ENCODE assay signal across 7 cellular contexts in the genomic region with DNA sequence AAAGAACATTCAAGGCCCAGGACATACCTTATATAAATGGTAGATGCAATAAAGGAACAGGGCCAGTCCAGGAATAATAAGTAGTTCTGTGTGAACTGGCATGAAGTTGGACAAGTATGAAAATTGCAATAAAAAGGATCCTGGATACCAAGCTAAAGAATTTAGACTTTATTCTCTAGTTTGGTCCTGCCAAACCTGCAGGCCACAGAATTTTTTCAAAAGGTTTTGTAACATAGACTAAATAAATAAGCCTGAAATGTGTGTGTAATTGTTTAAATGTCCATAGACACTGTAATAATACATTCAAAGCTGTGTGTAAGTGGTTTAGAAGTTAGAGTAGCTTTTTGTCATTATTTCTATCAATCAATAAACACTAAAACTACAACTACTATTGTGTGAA.
"Had no signal": no experiment of that assay in that cellular context is flagged by ENCODE, and none has a peak within 500 bp of the region (broad histone marks: within the 10 kb centered on the region; RNA-seq: fewer than 3 reads in every experiment).

No MANE protein-coding gene starts in this region.

- DNase-seq: GM23248, GOT3, H7, KBM-7 had no signal

- H3K27me3 Mint-ChIP-seq: IgD-negative memory B cell had no signal

- ATAC-seq: HCT116 had no signal

- H3K27ac Mint-ChIP-seq: IgD-negative memory B cell had no signal

- H3K4me3 ChIP-seq: GM23248, HAP-1 had no signal

- H3K4me1 Mint-ChIP-seq: IgD-negative memory B cell had no signal

- H3K4me3 Mint-ChIP-seq: IgD-negative memory B cell had no signal

- H3K9me3 ChIP-seq: HAP-1 had no signal

- H3K27ac ChIP-seq: GM23248 had no signal

- H3K36me3 ChIP-seq: HAP-1 had no signal

- H3K36me3 Mint-ChIP-seq: IgD-negative memory B cell had no signal
